Comparison of ENCODE assay signal across 1 cellular context in the genomic region with DNA sequence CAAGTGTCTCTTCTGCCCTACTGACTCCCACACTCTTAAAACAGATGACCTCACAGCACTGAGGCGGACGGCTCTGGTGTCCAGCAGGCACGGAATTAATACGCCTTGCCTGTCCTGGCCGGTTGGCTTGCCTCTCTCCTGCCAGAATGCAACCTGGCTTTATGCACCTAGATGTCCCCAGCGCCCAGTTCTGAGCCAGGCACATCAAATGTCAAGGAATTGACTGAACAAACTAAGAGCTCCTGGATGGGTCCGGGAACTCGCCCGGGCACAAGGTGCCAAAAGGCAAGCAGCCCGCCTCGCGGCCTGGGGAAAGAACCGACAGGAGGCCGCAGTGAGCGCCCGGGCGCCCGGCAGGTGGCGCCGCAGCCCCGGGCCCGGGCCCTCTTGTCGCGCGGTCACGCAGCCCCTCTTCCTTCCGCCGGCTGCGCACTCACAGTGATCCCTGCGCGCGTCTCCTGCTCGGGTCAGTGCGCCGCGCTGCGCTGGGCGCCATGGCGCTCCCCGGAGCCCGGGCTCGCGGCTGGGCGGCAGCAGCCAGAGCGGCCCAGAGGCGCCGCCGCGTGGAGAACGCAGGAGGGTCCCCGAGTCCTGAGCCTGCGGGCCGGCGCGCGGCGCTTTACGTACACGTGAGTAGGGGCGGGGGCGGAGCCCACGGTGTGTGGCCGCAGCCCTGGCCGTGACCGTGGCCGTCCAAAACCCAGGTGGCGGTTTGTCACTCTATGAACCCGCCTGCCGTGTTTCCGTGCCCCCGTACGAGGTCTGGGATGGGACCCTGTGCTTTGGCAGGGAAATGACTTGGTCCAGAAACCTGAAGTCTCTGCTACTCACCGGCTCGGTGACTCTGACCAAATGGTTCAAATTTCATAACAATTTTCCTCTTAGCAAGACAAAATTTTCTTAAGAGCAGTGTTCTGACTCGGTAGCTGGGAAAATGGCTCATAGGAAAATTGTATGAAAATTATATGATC.
TF ChIP-seq lines count a peak whose summit lies in the region.

TSS of gene RSAD1 (plus strand) at position 470 of the 971 bp plus-strand sequence. CDS start at position 495, 25 bp downstream.

TF ChIP-seq in HepG2, 621 proteins besides CTCF, POLR2A, EP300 and RAD21 (continued from another document and continues in another):
- TF ChIP-seq CSRNP1 (CRISPR knock-in tag; IDR thresholded peaks at IDR 0.05) (peak; percentile 95), ZNF740 (CRISPR knock-in tag; IDR thresholded peaks at IDR 0.05) (peak; percentile 33; the same call in 1 of the 2 replicates), RFXAP (CRISPR knock-in tag; IDR thresholded peaks at IDR 0.05; ENCODE audit: borderline replicate concordance) (peak; percentile 79), ZNF670 (CRISPR knock-in tag; IDR thresholded peaks at IDR 0.05; ENCODE audit: borderline replicate concordance) (peak; percentile 63; the same call in 1 of the 2 replicates), ZSCAN25 (CRISPR knock-in tag; IDR thresholded peaks at IDR 0.05) (peak; percentile 77; the same call in 1 of the 2 replicates), ZNF431 (CRISPR knock-in tag; IDR thresholded peaks at IDR 0.05; ENCODE audit: borderline replicate concordance, low read depth) (peak; percentile 88), SNAPC2 (CRISPR knock-in tag; IDR thresholded peaks at IDR 0.05) (peak; percentile 89), GTF2F1 (IDR thresholded peaks at IDR 0.05; ENCODE audit: low read length) (no peak; the same call in 1 of the 2 replicates), KMT2B (CRISPR knock-in tag; IDR thresholded peaks at IDR 0.05) (peak; percentile 66; the same call in 1 of the 2 replicates), NFKBIZ (CRISPR knock-in tag; IDR thresholded peaks at IDR 0.05) (0 out of 2 replicates have a peak, but pooled peaks have one; percentile 21), ZNF441 (CRISPR knock-in tag; IDR thresholded peaks at IDR 0.05; ENCODE audit: borderline replicate concordance) (peak; percentile 84; the same call in 1 of the 2 replicates), ZNF143 (CRISPR knock-in tag; IDR thresholded peaks at IDR 0.05) (no peak), ARNTL (CRISPR knock-in tag; IDR thresholded peaks at IDR 0.05) (peak; percentile 98), HCFC1 (IDR thresholded peaks at IDR 0.05; ENCODE audit: low read depth, low read length) (no peak; the same call in 1 of the 2 replicates), ARID4A (CRISPR knock-in tag; IDR thresholded peaks at IDR 0.05; ENCODE audit: borderline replicate concordance) (peak; percentile 88; the same call in 1 of the 2 replicates), ZNF709 (CRISPR knock-in tag; IDR thresholded peaks at IDR 0.05) (peak; percentile 96), HNRNPH1 (optimal IDR thresholded peaks at IDR 0.05; ENCODE audit: low read depth, low read length) (no peak), ZZZ3 (CRISPR knock-in tag; IDR thresholded peaks at IDR 0.05; ENCODE audit: borderline replicate concordance) (peak; percentile 84; the same call in 1 of the 2 replicates), ASH2L (IDR thresholded peaks at IDR 0.05; ENCODE audit: insufficient read length, low read depth, low read length) (peak; percentile 54), ZNF484 (CRISPR knock-in tag; IDR thresholded peaks at IDR 0.05; ENCODE audit: borderline replicate concordance, low read depth) (peak; percentile 44; the same call in 1 of the 2 replicates), ZNF605 (CRISPR knock-in tag; IDR thresholded peaks at IDR 0.05) (peak; percentile 86), FOSL2 (CRISPR knock-in tag; IDR thresholded peaks at IDR 0.05) (peak; percentile 46), U2AF2 (IDR thresholded peaks at IDR 0.05; ENCODE audit: low read depth, low read length) (peak; percentile 30; the same call in 1 of the 2 replicates), PHF8 (CRISPR knock-in tag; IDR thresholded peaks at IDR 0.05) (peak; percentile 73), SKI (IDR thresholded peaks at IDR 0.05; ENCODE audit: partially characterized antibody) (peak; percentile 94), TAF1 (CRISPR knock-in tag; IDR thresholded peaks at IDR 0.05) (peak; percentile 66), NKX3-1 (CRISPR knock-in tag; IDR thresholded peaks at IDR 0.05) (0 out of 2 replicates have a peak, but pooled peaks have one; percentile 55), ISL2 (CRISPR knock-in tag; IDR thresholded peaks at IDR 0.05) (peak; percentile 31; the same call in 1 of the 2 replicates), CCDC6 (CRISPR knock-in tag; IDR thresholded peaks at IDR 0.05) (peak; percentile 94), NONO (IDR thresholded peaks at IDR 0.05) (no peak), NONO (CRISPR knock-in tag; conservative IDR thresholded peaks at IDR 0.05) (peak; percentile 94), TOE1 (CRISPR knock-in tag; IDR thresholded peaks at IDR 0.05) (peak; percentile 59; the same call in 1 of the 2 replicates), ZBTB14 (CRISPR knock-in tag; IDR thresholded peaks at IDR 0.05) (peak; percentile 91), ZNF501 (CRISPR knock-in tag; IDR thresholded peaks at IDR 0.05) (peak; percentile 82; the same call in 1 of the 2 replicates), ZNF282 (IDR thresholded peaks at IDR 0.05; ENCODE audit: partially characterized antibody) (no peak), ZNF75D (CRISPR knock-in tag; IDR thresholded peaks at IDR 0.05; ENCODE audit: borderline replicate concordance) (no peak), IKZF4 (CRISPR knock-in tag; IDR thresholded peaks at IDR 0.05; ENCODE audit: borderline replicate concordance, low read depth, not compliant biosample characterization) (peak; percentile 79), ZNF333 (CRISPR knock-in tag; IDR thresholded peaks at IDR 0.05; ENCODE audit: borderline replicate concordance) (no peak), ELK4 (CRISPR knock-in tag; IDR thresholded peaks at IDR 0.05; ENCODE audit: borderline replicate concordance) (no peak), HNRNPLL (IDR thresholded peaks at IDR 0.05; ENCODE audit: low read depth, low read length, poor library complexity, severe bottlenecking) (peak; percentile 99), ZMYM2 (CRISPR knock-in tag; IDR thresholded peaks at IDR 0.05) (0 out of 2 replicates have a peak, but pooled peaks have one; percentile 18), ZNF713 (CRISPR knock-in tag; IDR thresholded peaks at IDR 0.05) (peak; percentile 98), ZNF180 (CRISPR knock-in tag; IDR thresholded peaks at IDR 0.05; ENCODE audit: borderline replicate concordance, low read depth) (no peak), ZEB1 (IDR thresholded peaks at IDR 0.05; ENCODE audit: insufficient replicate concordance, low read depth) (no peak), SMARCC2 (IDR thresholded peaks at IDR 0.05) (no peak), ZBTB21 (CRISPR knock-in tag; IDR thresholded peaks at IDR 0.05) (no peak), RARA (CRISPR knock-in tag; IDR thresholded peaks at IDR 0.05) (peak; percentile 67), RBM39 (IDR thresholded peaks at IDR 0.05; ENCODE audit: low read depth, low read length, poor library complexity, severe bottlenecking) (peak; percentile 89), HOMEZ (CRISPR knock-in tag; IDR thresholded peaks at IDR 0.05; ENCODE audit: low read depth) (no peak), SETDB1 (CRISPR knock-in tag; IDR thresholded peaks at IDR 0.05; ENCODE audit: borderline replicate concordance) (no peak)
- TF ChIP-seq, protein P1, sequence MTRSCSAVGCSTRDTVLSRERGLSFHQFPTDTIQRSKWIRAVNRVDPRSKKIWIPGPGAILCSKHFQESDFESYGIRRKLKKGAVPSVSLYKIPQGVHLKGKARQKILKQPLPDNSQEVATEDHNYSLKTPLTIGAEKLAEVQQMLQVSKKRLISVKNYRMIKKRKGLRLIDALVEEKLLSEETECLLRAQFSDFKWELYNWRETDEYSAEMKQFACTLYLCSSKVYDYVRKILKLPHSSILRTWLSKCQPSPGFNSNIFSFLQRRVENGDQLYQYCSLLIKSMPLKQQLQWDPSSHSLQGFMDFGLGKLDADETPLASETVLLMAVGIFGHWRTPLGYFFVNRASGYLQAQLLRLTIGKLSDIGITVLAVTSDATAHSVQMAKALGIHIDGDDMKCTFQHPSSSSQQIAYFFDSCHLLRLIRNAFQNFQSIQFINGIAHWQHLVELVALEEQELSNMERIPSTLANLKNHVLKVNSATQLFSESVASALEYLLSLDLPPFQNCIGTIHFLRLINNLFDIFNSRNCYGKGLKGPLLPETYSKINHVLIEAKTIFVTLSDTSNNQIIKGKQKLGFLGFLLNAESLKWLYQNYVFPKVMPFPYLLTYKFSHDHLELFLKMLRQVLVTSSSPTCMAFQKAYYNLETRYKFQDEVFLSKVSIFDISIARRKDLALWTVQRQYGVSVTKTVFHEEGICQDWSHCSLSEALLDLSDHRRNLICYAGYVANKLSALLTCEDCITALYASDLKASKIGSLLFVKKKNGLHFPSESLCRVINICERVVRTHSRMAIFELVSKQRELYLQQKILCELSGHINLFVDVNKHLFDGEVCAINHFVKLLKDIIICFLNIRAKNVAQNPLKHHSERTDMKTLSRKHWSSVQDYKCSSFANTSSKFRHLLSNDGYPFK (CRISPR knock-in tag; IDR thresholded peaks at IDR 0.05; ENCODE audit: borderline replicate concordance) = no peak; the same call in 1 of the 2 replicates
- TF ChIP-seq, protein P2, sequence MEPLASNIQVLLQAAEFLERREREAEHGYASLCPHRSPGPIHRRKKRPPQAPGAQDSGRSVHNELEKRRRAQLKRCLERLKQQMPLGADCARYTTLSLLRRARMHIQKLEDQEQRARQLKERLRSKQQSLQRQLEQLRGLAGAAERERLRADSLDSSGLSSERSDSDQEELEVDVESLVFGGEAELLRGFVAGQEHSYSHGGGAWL (CRISPR knock-in tag; IDR thresholded peaks at IDR 0.05) = peak; percentile 92
